8 cellular contexts compared by ENCODE assay signal in genomic region chr3:124730129-124730919, GRCh38.
DNase-seq lines count a peak whose midpoint lies in the region; ATAC-seq lines count a peak whose summit lies in the region.

Gene UMPS (plus strand): TSS chr3:124730452. CDS start chr3:124730472, 20 bp downstream.

- peaks cover 24% of the 10 kb centered on the region for H3K4me1 Mint-ChIP-seq in central memory CD8-positive, alpha-beta T cell

- peak within 1 kb of the TSS; percentile 96 for H3K4me3 Mint-ChIP-seq in central memory CD8-positive, alpha-beta T cell

- peak; percentile 92 for DNase-seq in AG08395 (ENCODE audit: low spot score)
- peak; percentile 56 for DNase-seq in NCI-H226
- DNase-seq in activated CD4-positive, CD25-positive, alpha-beta regulatory T cell (lab: John Stamatoyannopoulos, UW) = peak; percentile 82 to 93 (median 88)
- DNase-seq in central memory CD8-positive, alpha-beta T cell (ENCODE audit: low spot score in 2 of 2) = peak; percentile 82 to 92
- DNase-seq in islet precursor cell = peak; percentile 92
- peak; percentile 86 to 91 (median 90) for DNase-seq in stimulated activated CD4-positive, alpha-beta T cell treated with anti-CD3 and anti-CD28 coated beads, Interleukin-12 subunit alpha, Interleukin-12 subunit beta, amount 100 ng/mL, for 48 hours (ENCODE audit: low read depth in 2 of 3, low spot score in 1 of 3)

- H3K9me3 Mint-ChIP-seq in central memory CD8-positive, alpha-beta T cell = no peaks in the 10 kb centered on the region

- ATAC-seq in GM18909 (IDR thresholded peaks at IDR 0.05; ENCODE audit: poor library complexity, unreplicated experiment) (peak; percentile 92), HG03159 (IDR thresholded peaks at IDR 0.05; ENCODE audit: unreplicated experiment) (peak; percentile 95)
- ATAC-seq in central memory CD8-positive, alpha-beta T cell (replicated peaks; ENCODE audit: extremely low read depth, poor library complexity, severe bottlenecking) = peak; percentile 97

- peak within 1 kb of the TSS; percentile 100 for H3K27ac Mint-ChIP-seq in central memory CD8-positive, alpha-beta T cell (ENCODE audit: low read depth)

- peaks cover 12% of the 10 kb centered on the region for H3K36me3 Mint-ChIP-seq in central memory CD8-positive, alpha-beta T cell (ENCODE audit: insufficient read depth)

- H3K27me3 Mint-ChIP-seq in central memory CD8-positive, alpha-beta T cell = peaks cover 24% of the 10 kb centered on the region

Comparison
In these comparisons a context has a peak if more than half of its experiments do, and no peak if none do; other contexts are left out.
1. Peak in every context shown above with its lines: DNase-seq and ATAC-seq.